Comparison of ENCODE assay signal across 1 cellular context in genomic region chr20:35325385-35325784, GRCh38.
TF ChIP-seq lines count a peak whose summit lies in the region.

No MANE protein-coding gene starts in this region.

TF ChIP-seq in GM23338, 12 proteins besides CTCF, POLR2A, EP300 and RAD21:
- TF ChIP-seq, protein P1, sequence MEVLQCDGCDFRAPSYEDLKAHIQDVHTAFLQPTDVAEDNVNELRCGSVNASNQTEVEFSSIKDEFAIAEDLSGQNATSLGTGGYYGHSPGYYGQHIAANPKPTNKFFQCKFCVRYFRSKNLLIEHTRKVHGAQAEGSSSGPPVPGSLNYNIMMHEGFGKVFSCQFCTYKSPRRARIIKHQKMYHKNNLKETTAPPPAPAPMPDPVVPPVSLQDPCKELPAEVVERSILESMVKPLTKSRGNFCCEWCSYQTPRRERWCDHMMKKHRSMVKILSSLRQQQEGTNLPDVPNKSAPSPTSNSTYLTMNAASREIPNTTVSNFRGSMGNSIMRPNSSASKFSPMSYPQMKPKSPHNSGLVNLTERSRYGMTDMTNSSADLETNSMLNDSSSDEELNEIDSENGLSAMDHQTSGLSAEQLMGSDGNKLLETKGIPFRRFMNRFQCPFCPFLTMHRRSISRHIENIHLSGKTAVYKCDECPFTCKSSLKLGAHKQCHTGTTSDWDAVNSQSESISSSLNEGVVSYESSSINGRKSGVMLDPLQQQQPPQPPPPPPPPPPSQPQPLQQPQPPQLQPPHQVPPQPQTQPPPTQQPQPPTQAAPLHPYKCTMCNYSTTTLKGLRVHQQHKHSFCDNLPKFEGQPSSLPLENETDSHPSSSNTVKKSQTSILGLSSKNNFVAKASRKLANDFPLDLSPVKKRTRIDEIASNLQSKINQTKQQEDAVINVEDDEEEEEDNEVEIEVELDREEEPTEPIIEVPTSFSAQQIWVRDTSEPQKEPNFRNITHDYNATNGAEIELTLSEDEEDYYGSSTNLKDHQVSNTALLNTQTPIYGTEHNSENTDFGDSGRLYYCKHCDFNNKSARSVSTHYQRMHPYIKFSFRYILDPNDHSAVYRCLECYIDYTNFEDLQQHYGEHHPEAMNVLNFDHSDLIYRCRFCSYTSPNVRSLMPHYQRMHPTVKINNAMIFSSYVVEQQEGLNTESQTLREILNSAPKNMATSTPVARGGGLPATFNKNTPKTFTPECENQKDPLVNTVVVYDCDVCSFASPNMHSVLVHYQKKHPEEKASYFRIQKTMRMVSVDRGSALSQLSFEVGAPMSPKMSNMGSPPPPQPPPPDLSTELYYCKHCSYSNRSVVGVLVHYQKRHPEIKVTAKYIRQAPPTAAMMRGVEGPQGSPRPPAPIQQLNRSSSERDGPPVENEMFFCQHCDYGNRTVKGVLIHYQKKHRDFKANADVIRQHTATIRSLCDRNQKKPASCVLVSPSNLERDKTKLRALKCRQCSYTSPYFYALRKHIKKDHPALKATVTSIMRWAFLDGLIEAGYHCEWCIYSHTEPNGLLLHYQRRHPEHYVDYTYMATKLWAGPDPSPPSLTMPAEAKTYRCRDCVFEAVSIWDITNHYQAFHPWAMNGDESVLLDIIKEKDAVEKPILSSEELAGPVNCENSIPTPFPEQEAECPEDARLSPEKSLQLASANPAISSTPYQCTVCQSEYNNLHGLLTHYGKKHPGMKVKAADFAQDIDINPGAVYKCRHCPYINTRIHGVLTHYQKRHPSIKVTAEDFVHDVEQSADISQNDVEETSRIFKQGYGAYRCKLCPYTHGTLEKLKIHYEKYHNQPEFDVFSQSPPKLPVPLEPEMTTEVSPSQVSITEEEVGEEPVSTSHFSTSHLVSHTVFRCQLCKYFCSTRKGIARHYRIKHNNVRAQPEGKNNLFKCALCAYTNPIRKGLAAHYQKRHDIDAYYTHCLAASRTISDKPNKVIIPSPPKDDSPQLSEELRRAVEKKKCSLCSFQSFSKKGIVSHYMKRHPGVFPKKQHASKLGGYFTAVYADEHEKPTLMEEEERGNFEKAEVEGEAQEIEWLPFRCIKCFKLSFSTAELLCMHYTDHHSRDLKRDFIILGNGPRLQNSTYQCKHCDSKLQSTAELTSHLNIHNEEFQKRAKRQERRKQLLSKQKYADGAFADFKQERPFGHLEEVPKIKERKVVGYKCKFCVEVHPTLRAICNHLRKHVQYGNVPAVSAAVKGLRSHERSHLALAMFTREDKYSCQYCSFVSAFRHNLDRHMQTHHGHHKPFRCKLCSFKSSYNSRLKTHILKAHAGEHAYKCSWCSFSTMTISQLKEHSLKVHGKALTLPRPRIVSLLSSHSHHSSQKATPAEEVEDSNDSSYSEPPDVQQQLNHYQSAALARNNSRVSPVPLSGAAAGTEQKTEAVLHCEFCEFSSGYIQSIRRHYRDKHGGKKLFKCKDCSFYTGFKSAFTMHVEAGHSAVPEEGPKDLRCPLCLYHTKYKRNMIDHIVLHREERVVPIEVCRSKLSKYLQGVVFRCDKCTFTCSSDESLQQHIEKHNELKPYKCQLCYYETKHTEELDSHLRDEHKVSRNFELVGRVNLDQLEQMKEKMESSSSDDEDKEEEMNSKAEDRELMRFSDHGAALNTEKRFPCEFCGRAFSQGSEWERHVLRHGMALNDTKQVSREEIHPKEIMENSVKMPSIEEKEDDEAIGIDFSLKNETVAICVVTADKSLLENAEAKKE (CRISPR knock-in tag; IDR thresholded peaks at IDR 0.05) = no peak
- TF ChIP-seq JUNB (IDR thresholded peaks at IDR 0.05; ENCODE audit: unreplicated experiment) (no peak), STAT1 (IDR thresholded peaks at IDR 0.05; ENCODE audit: unreplicated experiment) (no peak), ZNF114 (CRISPR knock-in tag; IDR thresholded peaks at IDR 0.05) (no peak), POLR2AphosphoS5 (IDR thresholded peaks at IDR 0.05; ENCODE audit: low read depth) (no peak), EZH2 (IDR thresholded peaks at IDR 0.05; ENCODE audit: low read depth, unreplicated experiment) (no peak), NANOG (IDR thresholded peaks at IDR 0.05; ENCODE audit: borderline replicate concordance) (no peak), EZH2phosphoT487 (IDR thresholded peaks at IDR 0.05; ENCODE audit: unreplicated experiment) (no peak), CREB1 (CRISPR knock-in tag; IDR thresholded peaks at IDR 0.05; ENCODE audit: low read depth) (no peak), ZNF331 (CRISPR knock-in tag; IDR thresholded peaks at IDR 0.05; ENCODE audit: low read depth) (no peak)
- TF ChIP-seq, protein P2, sequence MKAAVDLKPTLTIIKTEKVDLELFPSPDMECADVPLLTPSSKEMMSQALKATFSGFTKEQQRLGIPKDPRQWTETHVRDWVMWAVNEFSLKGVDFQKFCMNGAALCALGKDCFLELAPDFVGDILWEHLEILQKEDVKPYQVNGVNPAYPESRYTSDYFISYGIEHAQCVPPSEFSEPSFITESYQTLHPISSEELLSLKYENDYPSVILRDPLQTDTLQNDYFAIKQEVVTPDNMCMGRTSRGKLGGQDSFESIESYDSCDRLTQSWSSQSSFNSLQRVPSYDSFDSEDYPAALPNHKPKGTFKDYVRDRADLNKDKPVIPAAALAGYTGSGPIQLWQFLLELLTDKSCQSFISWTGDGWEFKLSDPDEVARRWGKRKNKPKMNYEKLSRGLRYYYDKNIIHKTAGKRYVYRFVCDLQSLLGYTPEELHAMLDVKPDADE (IDR thresholded peaks at IDR 0.05) = no peak
- TF ChIP-seq, protein P3, sequence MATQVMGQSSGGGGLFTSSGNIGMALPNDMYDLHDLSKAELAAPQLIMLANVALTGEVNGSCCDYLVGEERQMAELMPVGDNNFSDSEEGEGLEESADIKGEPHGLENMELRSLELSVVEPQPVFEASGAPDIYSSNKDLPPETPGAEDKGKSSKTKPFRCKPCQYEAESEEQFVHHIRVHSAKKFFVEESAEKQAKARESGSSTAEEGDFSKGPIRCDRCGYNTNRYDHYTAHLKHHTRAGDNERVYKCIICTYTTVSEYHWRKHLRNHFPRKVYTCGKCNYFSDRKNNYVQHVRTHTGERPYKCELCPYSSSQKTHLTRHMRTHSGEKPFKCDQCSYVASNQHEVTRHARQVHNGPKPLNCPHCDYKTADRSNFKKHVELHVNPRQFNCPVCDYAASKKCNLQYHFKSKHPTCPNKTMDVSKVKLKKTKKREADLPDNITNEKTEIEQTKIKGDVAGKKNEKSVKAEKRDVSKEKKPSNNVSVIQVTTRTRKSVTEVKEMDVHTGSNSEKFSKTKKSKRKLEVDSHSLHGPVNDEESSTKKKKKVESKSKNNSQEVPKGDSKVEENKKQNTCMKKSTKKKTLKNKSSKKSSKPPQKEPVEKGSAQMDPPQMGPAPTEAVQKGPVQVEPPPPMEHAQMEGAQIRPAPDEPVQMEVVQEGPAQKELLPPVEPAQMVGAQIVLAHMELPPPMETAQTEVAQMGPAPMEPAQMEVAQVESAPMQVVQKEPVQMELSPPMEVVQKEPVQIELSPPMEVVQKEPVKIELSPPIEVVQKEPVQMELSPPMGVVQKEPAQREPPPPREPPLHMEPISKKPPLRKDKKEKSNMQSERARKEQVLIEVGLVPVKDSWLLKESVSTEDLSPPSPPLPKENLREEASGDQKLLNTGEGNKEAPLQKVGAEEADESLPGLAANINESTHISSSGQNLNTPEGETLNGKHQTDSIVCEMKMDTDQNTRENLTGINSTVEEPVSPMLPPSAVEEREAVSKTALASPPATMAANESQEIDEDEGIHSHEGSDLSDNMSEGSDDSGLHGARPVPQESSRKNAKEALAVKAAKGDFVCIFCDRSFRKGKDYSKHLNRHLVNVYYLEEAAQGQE (IDR thresholded peaks at IDR 0.05; ENCODE audit: unreplicated experiment) = no peak
